In the genomic region with DNA sequence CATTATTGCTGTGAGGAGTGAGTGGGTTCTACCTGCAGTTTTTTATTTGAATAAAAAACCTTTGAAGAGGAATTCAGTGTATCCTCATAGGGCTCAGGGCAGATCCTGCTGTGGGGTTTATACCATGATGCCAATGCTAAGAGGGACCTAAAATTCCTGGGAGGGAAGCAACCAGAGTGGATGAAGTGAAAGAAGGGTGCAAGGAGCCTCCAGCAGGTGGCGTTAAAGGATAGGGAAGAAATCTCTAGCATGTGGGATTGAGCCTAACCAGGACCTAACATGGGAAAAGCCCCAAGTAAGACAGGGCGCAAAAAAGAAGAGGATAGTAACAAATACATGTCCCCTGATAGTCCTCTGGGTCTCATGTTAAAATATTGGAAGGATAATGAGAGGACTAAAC, we compare ENCODE assay signal across 7 cellular contexts.
DNase-seq lines count a peak whose midpoint lies in the region; TF ChIP-seq lines count a peak whose summit lies in the region.
"Not testable (repeated sequence)": the region's sequence is repeated elsewhere in the genome, so short reads cannot be mapped to it uniquely, and the experiment has no call there.

No MANE protein-coding gene starts in this region.

- not testable (repeated sequence) for H3K27ac Mint-ChIP-seq in activated CD4-positive, alpha-beta memory T cell treated with anti-CD3 and anti-CD28 coated beads for 36 hours

- TF ChIP-seq CTCF in RWPE1 (conservative IDR thresholded peaks at IDR 0.05; ENCODE audit: low read depth): 0 out of 2 replicates have a peak, but pooled peaks have one; percentile 8
- TF ChIP-seq CTCF in fibroblast of pulmonary artery (IDR thresholded peaks at IDR 0.05; ENCODE audit: low read length, missing control alignments): not testable (repeated sequence)

- H3K4me1 Mint-ChIP-seq in activated CD4-positive, alpha-beta memory T cell treated with anti-CD3 and anti-CD28 coated beads for 36 hours (ENCODE audit: low read depth): not testable (repeated sequence)

- H3K9me3 Mint-ChIP-seq in activated CD4-positive, alpha-beta memory T cell treated with anti-CD3 and anti-CD28 coated beads for 36 hours: not testable (repeated sequence)

- not testable (repeated sequence) for H3K27me3 Mint-ChIP-seq in activated CD4-positive, alpha-beta memory T cell treated with anti-CD3 and anti-CD28 coated beads for 36 hours

- intact Hi-C loops in activated CD4-positive, alpha-beta memory T cell treated with anti-CD3 and anti-CD28 coated beads for 36 hours (cut with micrococcal nuclease): not testable (repeated sequence)

- not testable (repeated sequence) for H3K4me3 Mint-ChIP-seq in activated CD4-positive, alpha-beta memory T cell treated with anti-CD3 and anti-CD28 coated beads for 36 hours

- not testable (repeated sequence) for H3K27ac ChIP-seq in RWPE1

- not testable (repeated sequence) for H3K36me3 Mint-ChIP-seq in activated CD4-positive, alpha-beta memory T cell treated with anti-CD3 and anti-CD28 coated beads for 36 hours

- H3K4me3 ChIP-seq in fibroblast of pulmonary artery (replicated peaks; ENCODE audit: low read depth, low read length): not testable (repeated sequence)

- POLR2A ChIA-PET in RWPE1 (lab: Yijun Ruan, JAX; ENCODE audit: low non-redundant PET); activated CD4-positive, alpha-beta memory T cell treated with anti-CD3 and anti-CD28 coated beads for 36 hours (lab: Charles Lee): not testable (repeated sequence)

- CTCF ChIA-PET in RWPE1 (lab: Yijun Ruan, JAX); activated CD4-positive, alpha-beta memory T cell treated with anti-CD3 and anti-CD28 coated beads for 36 hours (lab: Charles Lee): not testable (repeated sequence)

- peak; percentile 51 for DNase-seq in DMS53 (lab: John Stamatoyannopoulos, UW)
- DNase-seq in Kasumi-1 (lab: John Stamatoyannopoulos, UW): peak; percentile 5 to 33
- DNase-seq in NCI-H2171 treated with DMSO at 0.1 percent for 48 hours (lab: John Stamatoyannopoulos, UW): peak; percentile 27
- not testable (repeated sequence) for DNase-seq in RWPE1 (ENCODE audit: low spot score)
- peak; percentile 12 for DNase-seq in activated CD4-positive, alpha-beta memory T cell treated with anti-CD3 and anti-CD28 coated beads for 36 hours
- DNase-seq in fibroblast of pulmonary artery (ENCODE audit: low read depth): peak; percentile 0
- peak; percentile 14 for DNase-seq in medulla oblongata (ENCODE audit: extremely low spot score)
